Comparison of ENCODE assay signal across 22 cellular contexts in the genomic region with DNA sequence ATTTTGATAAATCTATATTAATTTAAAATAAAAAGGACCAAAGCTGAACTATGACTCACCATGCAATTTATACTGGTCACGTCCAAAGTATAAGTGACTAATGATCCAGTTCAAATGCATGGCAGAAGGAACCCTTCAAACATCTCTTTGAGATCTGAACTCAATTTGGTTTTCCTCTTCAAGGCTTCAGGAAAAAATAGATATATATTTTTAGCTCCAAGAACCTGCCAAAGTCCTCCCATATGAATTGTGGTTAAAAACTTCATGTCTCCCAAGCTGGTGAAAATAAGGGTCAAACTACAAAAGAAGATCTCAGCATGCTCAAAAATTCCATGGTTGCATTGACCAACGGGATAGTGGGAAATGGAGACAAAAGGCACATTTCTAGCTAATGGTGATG. TPM values are rescaled to one million over a fixed set of nuclear protein-coding genes. Genes with fewer than 3 reads are reported as not detected.
DNase-seq lines count a peak whose midpoint lies in the region; ATAC-seq, FAIRE-seq and TF ChIP-seq lines count a peak whose summit lies in the region.
"Had no signal": no experiment of that assay in that cellular context is flagged by ENCODE, and none has a peak within 500 bp of the region (broad histone marks: within the 10 kb centered on the region; RNA-seq: fewer than 3 reads in every experiment).

No MANE protein-coding gene starts in this region.

- no peak for ATAC-seq in activated CD8-positive, alpha-beta memory T cell treated with anti-CD3 and anti-CD28 coated beads, Interleukin-2, amount 10 ng/mL, durations not matched to agents 7 days and 5 days
- ATAC-seq: CD8-positive, alpha-beta T cell; GM12878; HCT116; K562 had no signal

- H3K79me2 ChIP-seq in astrocyte (ENCODE audit: insufficient read depth, low read length): no peaks in the 10 kb centered on the region

- H3K9me3 Mint-ChIP-seq in astrocyte (ENCODE audit: unreplicated experiment): peaks cover 7% of the 10 kb centered on the region
- peaks cover 8% of the 10 kb centered on the region for H3K9me3 Mint-ChIP-seq in activated CD8-positive, alpha-beta memory T cell treated with anti-CD3 and anti-CD28 coated beads, Interleukin-2, amount 10 ng/mL, durations not matched to agents 7 days and 5 days (ENCODE audit: low read depth)

- no peak for FAIRE-seq in astrocyte (lab: Jason Lieb, UNC)
- FAIRE-seq: A204.1, GM12878, K562 had no signal

- H3K4ac ChIP-seq in neuronal stem cell (ENCODE audit: low read length): no peak overlapping the region

- no peak overlapping the region for H4K91ac ChIP-seq in neuronal stem cell (ENCODE audit: low read depth, low read length, poor library complexity)

- no peaks in the 10 kb centered on the region for H3K36me3 ChIP-seq in astrocyte (ENCODE audit: insufficient read depth, low read length)
- H3K36me3 ChIP-seq in neuronal stem cell (replicated peaks in 1 of 2; ENCODE audit: control insufficient read depth in 2 of 2, insufficient read depth in 2 of 2, low read length in 2 of 2): no peaks in the 10 kb centered on the region

- no peak overlapping the region for H2BK12ac ChIP-seq in neuronal stem cell (ENCODE audit: low read length)

- no peak overlapping the region for H2AK5ac ChIP-seq in neuronal stem cell (ENCODE audit: low read depth, low read length)

- no CpG with 5 or more reads among the region's 2 CpGs for WGBS in neuronal stem cell (ENCODE audit: extremely low coverage in 2 of 2, insufficient read length in 2 of 2, insufficient replicate concordance in 1 of 2), 2 donors

- H3K27me3 ChIP-seq in astrocyte (ENCODE audit: insufficient read depth, low read length): no peaks in the 10 kb centered on the region
- H3K27me3 ChIP-seq in neuronal stem cell (ENCODE audit: control insufficient read depth in 3 of 3, insufficient read depth in 3 of 3, low read depth in 1 of 3, low read length in 3 of 3): no peaks in the 10 kb centered on the region

- no peaks in the 10 kb centered on the region for H3K36me3 Mint-ChIP-seq in astrocyte (ENCODE audit: low read depth, unreplicated experiment)
- H3K36me3 Mint-ChIP-seq in activated CD8-positive, alpha-beta memory T cell treated with anti-CD3 and anti-CD28 coated beads, Interleukin-2, amount 10 ng/mL, durations not matched to agents 7 days and 5 days: no peaks in the 10 kb centered on the region
- H3K36me3 Mint-ChIP-seq: CD8-positive, alpha-beta T cell had no signal

- CTCF ChIA-PET in activated CD8-positive, alpha-beta memory T cell treated with anti-CD3 and anti-CD28 coated beads, Interleukin-2, amount 10 ng/mL, durations not matched to agents 7 days and 5 days (lab: Charles Lee): no interaction called here

- no peak overlapping the region for H3K18ac ChIP-seq in neuronal stem cell (ENCODE audit: low read length)

- H4K8ac ChIP-seq in neuronal stem cell (ENCODE audit: low read depth, low read length): no peak overlapping the region

- H2AFZ ChIP-seq in astrocyte (ENCODE audit: low read depth, low read length): no peak overlapping the region
- no peak overlapping the region for H2AFZ ChIP-seq in neuronal stem cell (ENCODE audit: low read length)

- no peak overlapping the region for H3K4me2 ChIP-seq in astrocyte (ENCODE audit: low read length)
- no peak overlapping the region for H3K4me2 ChIP-seq in neuronal stem cell (ENCODE audit: insufficient read depth, low read length, poor library complexity, severe bottlenecking)

- no peak overlapping the region for H2BK120ac ChIP-seq in neuronal stem cell (ENCODE audit: low read depth, low read length)

- H3K9me3 ChIP-seq in astrocyte (ENCODE audit: insufficient read depth, low read depth, low read length) (no peaks in the 10 kb centered on the region), neuronal stem cell (replicated peaks in 1 of 2; ENCODE audit: control insufficient read depth in 2 of 2, insufficient read depth in 1 of 2, low read depth in 1 of 2, low read length in 2 of 2) (no peaks in the 10 kb centered on the region)

- no peak overlapping the region for H3K27ac Mint-ChIP-seq in astrocyte (ENCODE audit: unreplicated experiment)
- no peak overlapping the region for H3K27ac Mint-ChIP-seq in activated CD8-positive, alpha-beta memory T cell treated with anti-CD3 and anti-CD28 coated beads, Interleukin-2, amount 10 ng/mL, durations not matched to agents 7 days and 5 days
- H3K27ac Mint-ChIP-seq: CD8-positive, alpha-beta T cell; HFFc6 had no signal

- H3K14ac ChIP-seq in neuronal stem cell (ENCODE audit: low read length): no peak overlapping the region

- H3K9ac ChIP-seq in astrocyte (ENCODE audit: low read length): no peak overlapping the region
- H3K9ac ChIP-seq in neuronal stem cell (ENCODE audit: low read depth, low read length, poor library complexity): no peak overlapping the region

- H3K23ac ChIP-seq in neuronal stem cell (ENCODE audit: low read depth, low read length, poor library complexity): no peak overlapping the region

- H3K27ac ChIP-seq in astrocyte (ENCODE audit: low read depth, low read length): no peak overlapping the region
- no peak overlapping the region for H3K27ac ChIP-seq in neuronal stem cell (replicated peaks; ENCODE audit: low read length)
- H3K27ac ChIP-seq: HL-60 had no signal

- H4K20me1 ChIP-seq in astrocyte (ENCODE audit: insufficient read depth, low read length): no peaks in the 10 kb centered on the region

- H2BK15ac ChIP-seq in neuronal stem cell (ENCODE audit: low read length): no peak overlapping the region

- H3K4me3 Mint-ChIP-seq in astrocyte (ENCODE audit: unreplicated experiment): no peak overlapping the region
- no peak overlapping the region for H3K4me3 Mint-ChIP-seq in activated CD8-positive, alpha-beta memory T cell treated with anti-CD3 and anti-CD28 coated beads, Interleukin-2, amount 10 ng/mL, durations not matched to agents 7 days and 5 days
- H3K4me3 Mint-ChIP-seq: CD8-positive, alpha-beta T cell; HFFc6 had no signal

- no peak overlapping the region for H2BK5ac ChIP-seq in neuronal stem cell (ENCODE audit: low read length)

- H3K4me3 ChIP-seq in astrocyte (ENCODE audit: insufficient read depth, low read depth, low read length) (no peak overlapping the region), fibroblast of the aortic adventitia (ENCODE audit: low read depth, low read length) (no peak overlapping the region), neuronal stem cell (ENCODE audit: low read length in 2 of 2) (no peak overlapping the region)
- H3K4me3 ChIP-seq: GM12878, K562 had no signal

- H3K4me1 ChIP-seq in astrocyte (ENCODE audit: insufficient read depth, low read length): no peaks in the 10 kb centered on the region
- peaks cover 0 to 1% of the 10 kb centered on the region in 2 donors for H3K4me1 ChIP-seq in neuronal stem cell (ENCODE audit: control insufficient read depth in 2 of 2, insufficient read depth in 1 of 2, low read depth in 1 of 2, low read length in 2 of 2)

- peak; percentile 36 for DNase-seq in EH (ENCODE audit: low read depth)
- peak; percentile 35 for DNase-seq in astrocyte (ENCODE audit: low read depth)
- DNase-seq in fibroblast of the aortic adventitia (ENCODE audit: low read depth): peak; percentile 36
- no peak for DNase-seq in stimulated activated CD4-positive, alpha-beta T cell treated with anti-CD3 and anti-CD28 coated beads, Interleukin-1b, Interleukin-23, amount 100 ng/mL, for 48 hours
- no peak for DNase-seq in neuronal stem cell (ENCODE audit: low spot score)
- no peak for DNase-seq in NCI-H526 treated with DMSO at 0.1 percent for 48 hours (lab: John Stamatoyannopoulos, UW)
- DNase-seq in activated CD8-positive, alpha-beta memory T cell treated with anti-CD3 and anti-CD28 coated beads, Interleukin-2, amount 10 ng/mL, durations not matched to agents 7 days and 5 days: no peak
- DNase-seq: AML-193; Calu3; CD8-positive, alpha-beta T cell; DMS79 treated with DMSO at 0.1 percent for 48 hours; EL; GOT3; H7; HFFc6; IMR-90 had no signal

- no peaks in the 10 kb centered on the region for H3K27me3 Mint-ChIP-seq in astrocyte (ENCODE audit: low read depth, unreplicated experiment)
- H3K27me3 Mint-ChIP-seq in activated CD8-positive, alpha-beta memory T cell treated with anti-CD3 and anti-CD28 coated beads, Interleukin-2, amount 10 ng/mL, durations not matched to agents 7 days and 5 days: no peaks in the 10 kb centered on the region

- no peak for TF ChIP-seq CTCF in astrocyte (IDR thresholded peaks at IDR 0.05; ENCODE audit: insufficient read depth, low read depth, low read length)
- TF ChIP-seq CTCF in fibroblast of the aortic adventitia (IDR thresholded peaks at IDR 0.05; ENCODE audit: insufficient read depth, low read length): no peak

- peaks cover 5% of the 10 kb centered on the region for H3K4me1 Mint-ChIP-seq in astrocyte (ENCODE audit: low read depth, unreplicated experiment)
- no peaks in the 10 kb centered on the region for H3K4me1 Mint-ChIP-seq in activated CD8-positive, alpha-beta memory T cell treated with anti-CD3 and anti-CD28 coated beads, Interleukin-2, amount 10 ng/mL, durations not matched to agents 7 days and 5 days

- H3K79me1 ChIP-seq in neuronal stem cell (ENCODE audit: low read depth, low read length): no peaks in the 10 kb centered on the region

RNA-seq across cellular contexts. Expression of a gene that starts 34.6 kb away (rescaled TPM):
- total RNA-seq in astrocyte (14.9 and 31.6 TPM in 2 replicates), fibroblast of the aortic adventitia (ENCODE audit: low replicate concordance) (7.4 and 187 TPM in 2 replicates)
- 0.36 TPM for polyA plus RNA-seq in neuronal stem cell (2013, experiment 1 of 2)
- 0.36 TPM for polyA plus RNA-seq in neuronal stem cell (2013, experiment 2 of 2)
- total RNA-seq in activated CD8-positive, alpha-beta memory T cell treated with anti-CD3 and anti-CD28 coated beads, Interleukin-2, amount 10 ng/mL, durations not matched to agents 7 days and 5 days: not detected
- total RNA-seq: CD8-positive, alpha-beta T cell; G401; K562 had no signal

Comparison
In these comparisons a context has a peak if more than half of its experiments do, and no peak if none do; other contexts are left out.
1. DNase-seq: peak in EH (single experiment), astrocyte (single experiment) and fibroblast of the aortic adventitia (single experiment); none in stimulated activated CD4-positive, alpha-beta T cell treated with anti-CD3 and anti-CD28 coated beads, Interleukin-1b, Interleukin-23, amount 100 ng/mL, for 48 hours (single experiment), neuronal stem cell (single experiment), NCI-H526 treated with DMSO at 0.1 percent for 48 hours (single experiment) and activated CD8-positive, alpha-beta memory T cell treated with anti-CD3 and anti-CD28 coated beads, Interleukin-2, amount 10 ng/mL, durations not matched to agents 7 days and 5 days (single experiment).